Comparison of ENCODE assay signal across 1 cellular context in genomic region chr2:70475266-70475665, GRCh38.
TF ChIP-seq lines count a peak whose summit lies in the region.

No MANE protein-coding gene starts in this region.

TF ChIP-seq in GM12878, 131 proteins besides CTCF, POLR2A, EP300 and RAD21 (continued from another document):
- no peak for TF ChIP-seq SKIL (IDR thresholded peaks at IDR 0.05; ENCODE audit: low read depth, poor library complexity, severe bottlenecking)
- TF ChIP-seq GATAD2B (conservative IDR thresholded peaks at IDR 0.05; ENCODE audit: low read depth): no peak
- no peak for TF ChIP-seq EZH2 (IDR thresholded peaks at IDR 0.05; ENCODE audit: borderline replicate concordance, control insufficient read depth, low read depth, low read length)
- TF ChIP-seq RBBP5 (conservative IDR thresholded peaks at IDR 0.05): no peak
- no peak for TF ChIP-seq EGR1 (IDR thresholded peaks at IDR 0.05; ENCODE audit: borderline replicate concordance in 1 of 2, low read depth in 2 of 2, low read length in 2 of 2)
TF ChIP-seq in GM12878: peak in this region for 1.
